Comparison of ENCODE assay signal across 8 cellular contexts in genomic region chr1:24503003-24503751, GRCh38. TPM values are rescaled to one million over a fixed set of nuclear protein-coding genes. Genes with fewer than 3 reads are reported as not detected.
DNase-seq lines count a peak whose midpoint lies in the region; ATAC-seq and TF ChIP-seq lines count a peak whose summit lies in the region.

No MANE protein-coding gene starts in this region.

- peak overlapping the region; percentile 82 for H3K27ac ChIP-seq in RWPE1

- in situ Hi-C loops in ACHN (cut with HindIII; ENCODE audit: low pct_ligation_motif_present, low pct_unique_long_range_greater_than_20kb, low sequenced_read_pairs): no loop called here

- DNase-seq in NK-92 treated with Interleukin-12 subunit alpha and Interleukin-12 subunit beta, amount 100 ng/mL, for 24 hours (lab: John Stamatoyannopoulos, UW): peak; percentile 52
- DNase-seq in NK-92 (lab: John Stamatoyannopoulos, UW; ENCODE audit: unreplicated experiment): no peak
- peak; percentile 32 for DNase-seq in RWPE1 (ENCODE audit: low spot score)
- DNase-seq in effector CD8-positive, alpha-beta T cell (lab: John Stamatoyannopoulos, UW): peak; percentile 60
- no peak for DNase-seq in naive B cell
- DNase-seq in ACHN: no peak
- no peak for DNase-seq in GDM1 (lab: John Stamatoyannopoulos, UW)

- no peak for TF ChIP-seq CTCF in RWPE1 (conservative IDR thresholded peaks at IDR 0.05; ENCODE audit: low read depth)

- POLR2A ChIA-PET in RWPE1 (lab: Yijun Ruan, JAX; ENCODE audit: low non-redundant PET): interaction anchor here (0.8 kb wide), 1 partner anchor 13 kb away, joined by 4 read pairs; no protein-coding TSS in a partner anchor

- peaks cover 37 to 71% (median 70%) of the 10 kb centered on the region in 3 donors for H3K4me1 Mint-ChIP-seq in naive B cell

- CTCF ChIA-PET in RWPE1 (lab: Yijun Ruan, JAX): no interaction called here

- no peaks in the 10 kb centered on the region for H3K27me3 Mint-ChIP-seq in naive B cell

- H3K9me3 Mint-ChIP-seq in naive B cell: no peaks in the 10 kb centered on the region

- H3K36me3 Mint-ChIP-seq in naive B cell: no peaks in the 10 kb centered on the region

- H3K4me3 Mint-ChIP-seq in naive B cell: peak overlapping the region; percentile 82 to 99 (median 96)

- ATAC-seq in naive B cell (ENCODE audit: low read depth in 2 of 2) (peak; percentile 19 to 38), HG03159 (IDR thresholded peaks at IDR 0.05; ENCODE audit: unreplicated experiment) (no peak)

- H3K27ac Mint-ChIP-seq in naive B cell: peak overlapping the region; percentile 70 to 98 (median 90)

RNA-seq across cellular contexts. Expression of gene RCAN3, which starts 0.5 kb away (rescaled TPM):
- polyA plus RNA-seq in naive B cell (ENCODE audit: low read depth in 6 of 6): 10 to 100 TPM; 25.2 to 38.3 (median 32.0) TPM

RNA-seq across cellular contexts. Expression of gene NCMAP, which starts 52.7 kb away (rescaled TPM):
- not detected for polyA plus RNA-seq in naive B cell (ENCODE audit: low read depth in 6 of 6)

Comparison
In these comparisons a context has a peak if more than half of its experiments do, and no peak if none do; other contexts are left out.
1. DNase-seq: peak in NK-92 treated with Interleukin-12 subunit alpha and Interleukin-12 subunit beta, amount 100 ng/mL, for 24 hours (single experiment), RWPE1 (single experiment) and effector CD8-positive, alpha-beta T cell (single experiment); none in NK-92 (single experiment), naive B cell (single experiment), ACHN (single experiment) and GDM1 (single experiment).